Comparison of ENCODE assay signal across 27 cellular contexts in genomic region chr10:89705466-89705865, GRCh38. TPM values are rescaled to one million over a fixed set of nuclear protein-coding genes. Genes with fewer than 3 reads are reported as not detected.
DNase-seq lines count a peak whose midpoint lies in the region; ATAC-seq, FAIRE-seq and TF ChIP-seq lines count a peak whose summit lies in the region.
"Had no signal": no experiment of that assay in that cellular context is flagged by ENCODE, and none has a peak within 500 bp of the region (broad histone marks: within the 10 kb centered on the region; RNA-seq: fewer than 3 reads in every experiment).

No MANE protein-coding gene starts in this region.

- no TSS peak for BruUV-seq in HepG2 (replicated peaks; lab: Mats Ljungman, UMichigan)

- H3K27me3 ChIP-seq in HepG2 (ENCODE audit: control insufficient read depth in 1 of 2, insufficient read depth in 2 of 2, low read length in 2 of 2): peaks cover 0 to 7% of the 10 kb centered on the region in 2 experiments; a peak in 1 of 5 replicates
- no peaks in the 10 kb centered on the region for H3K27me3 ChIP-seq in right lobe of liver
- H3K27me3 ChIP-seq in astrocyte (ENCODE audit: insufficient read depth, low read length): no peaks in the 10 kb centered on the region
- H3K27me3 ChIP-seq: ovary, tibial nerve had no signal

- H3K9me3 ChIP-seq in HepG2 (ENCODE audit: low read length): no peaks in the 10 kb centered on the region
- H3K9me3 ChIP-seq in right lobe of liver: no peaks in the 10 kb centered on the region
- H3K9me3 ChIP-seq in astrocyte (ENCODE audit: insufficient read depth, low read depth, low read length): no peaks in the 10 kb centered on the region
- H3K9me3 ChIP-seq: Caco-2, ovary, tibial nerve had no signal

- no peak for TF ChIP-seq RAD21 in HepG2 (CRISPR knock-in tag; IDR thresholded peaks at IDR 0.05)

- H3K4me3 Mint-ChIP-seq in astrocyte (ENCODE audit: unreplicated experiment): no peak overlapping the region
- H3K4me3 Mint-ChIP-seq: natural killer cell treated with Interleukin-12 subunit alpha and Interleukin-12 subunit beta and Interleukin-15 and Interleukin-18, amount 100 ng/mL, for 72 hours had no signal

- DNase-seq in HepG2 (ENCODE audit: low spot score): no peak
- no peak for DNase-seq in right lobe of liver
- DNase-seq in NB4 (ENCODE audit: low read depth): no peak
- no peak for DNase-seq in astrocyte (ENCODE audit: low read depth)
- no peak for DNase-seq in NCI-H510A treated with DMSO at 0.1 percent for 48 hours (lab: John Stamatoyannopoulos, UW)
- no peak for DNase-seq in NCI-H2196 treated with DMSO at 0.1 percent for 48 hours (lab: John Stamatoyannopoulos, UW; ENCODE audit: unreplicated experiment)
- no peak for DNase-seq in NCI-H2081 (lab: John Stamatoyannopoulos, UW)
- DNase-seq in D721Med (ENCODE audit: insufficient read length, low spot score): no peak
- DNase-seq: activated CD4-positive, CD25-positive, alpha-beta regulatory T cell treated with anti-CD3 and anti-CD28 coated beads, Interleukin-2, amount 50 U/mL, for 72 hours; activated CD8-positive, alpha-beta T cell treated with anti-CD3 and anti-CD28 coated beads, Interleukin-2, amount 10 ng/mL, durations not matched to agents 7 days and 5 days; anterior cingulate cortex; C1 segment of cervical spinal cord; Caco-2; effector CD8-positive, alpha-beta T cell; GDM1; hypothalamus; left colon; MM.1S; NCI-H1417 treated with DMSO at 0.1 percent for 48 hours; NCI-H82; ovary had no signal

- CTCF ChIA-PET in HepG2 (lab: Yijun Ruan, JAX; ENCODE audit: low intra/inter-chr PET ratio, low total read pairs): no interaction called here

- H4K20me1 ChIP-seq in HepG2 (ENCODE audit: insufficient read depth, low read length): no peaks in the 10 kb centered on the region
- H4K20me1 ChIP-seq in astrocyte (ENCODE audit: insufficient read depth, low read length): no peaks in the 10 kb centered on the region

- H3K36me3 ChIP-seq in HepG2 (replicated peaks in 1 of 2; ENCODE audit: control insufficient read depth in 1 of 2, insufficient read depth in 2 of 2, low read length in 2 of 2): 0 out of 5 replicates have a peak, but pooled peaks cover 0 to 1% of the 10 kb centered on the region in 2 experiments
- no peaks in the 10 kb centered on the region for H3K36me3 ChIP-seq in right lobe of liver
- H3K36me3 ChIP-seq in astrocyte (ENCODE audit: insufficient read depth, low read length): no peaks in the 10 kb centered on the region
- H3K36me3 ChIP-seq: ovary, tibial nerve had no signal

- H3K27ac Mint-ChIP-seq in astrocyte (ENCODE audit: unreplicated experiment): no peak overlapping the region
- H3K27ac Mint-ChIP-seq: activated CD8-positive, alpha-beta T cell treated with anti-CD3 and anti-CD28 coated beads, Interleukin-2, amount 10 ng/mL, durations not matched to agents 7 days and 5 days; activated naive CD8-positive, alpha-beta T cell; stimulated activated effector memory CD8-positive, alpha-beta T cell treated with anti-CD3 and anti-CD28 coated beads, Interleukin-12 subunit alpha, Interleukin-12 subunit beta, amount 100 ng/mL, for 72 hours had no signal

- TF ChIP-seq CTCF in HepG2 (CRISPR knock-in tag; IDR thresholded peaks at IDR 0.05): no peak
- no peak for TF ChIP-seq CTCF in right lobe of liver (IDR thresholded peaks at IDR 0.05)
- TF ChIP-seq CTCF in NB4 (IDR thresholded peaks at IDR 0.05; ENCODE audit: low read depth, low read length): no peak
- no peak for TF ChIP-seq CTCF in astrocyte (IDR thresholded peaks at IDR 0.05; ENCODE audit: insufficient read depth, low read depth, low read length)
- no peak for TF ChIP-seq CTCF in D721Med (IDR thresholded peaks at IDR 0.05; ENCODE audit: insufficient read depth, missing control alignments)

- H2AFZ ChIP-seq in HepG2 (ENCODE audit: low read length) (no peak overlapping the region), astrocyte (ENCODE audit: low read depth, low read length) (no peak overlapping the region)

- no peaks in the 10 kb centered on the region for H3K36me3 Mint-ChIP-seq in astrocyte (ENCODE audit: low read depth, unreplicated experiment)

- TF ChIP-seq POLR2A in HepG2 (IDR thresholded peaks at IDR 0.05; ENCODE audit: insufficient read depth in 1 of 2, low read depth in 2 of 2, low read length in 2 of 2): no peak
- no peak for TF ChIP-seq POLR2A in right lobe of liver (IDR thresholded peaks at IDR 0.05)
- TF ChIP-seq POLR2A in NB4 (IDR thresholded peaks at IDR 0.05; ENCODE audit: extremely low read depth, insufficient read length): no peak

- no peak overlapping the region; a peak in 1 of 6 replicates for H3K4me3 ChIP-seq in HepG2 (replicated peaks in 1 of 3; ENCODE audit: insufficient read depth in 1 of 3, low read depth in 2 of 3, low read length in 3 of 3)
- H3K4me3 ChIP-seq in right lobe of liver: no peak overlapping the region
- H3K4me3 ChIP-seq in NB4 (ENCODE audit: low read depth, low read length): peak overlapping the region; percentile 8
- H3K4me3 ChIP-seq in astrocyte (ENCODE audit: insufficient read depth, low read depth, low read length): no peak overlapping the region
- H3K4me3 ChIP-seq: coronary artery, ovary, tibial nerve had no signal

- peaks cover 16% of the 10 kb centered on the region for H3K4me1 Mint-ChIP-seq in astrocyte (ENCODE audit: low read depth, unreplicated experiment)

- 87% methylated on average over 3 of the region's 3 CpGs for WGBS in HepG2 (ENCODE audit: low lambda C conversion rate)
- 94% methylated on average over 3 of the region's 3 CpGs for WGBS in right lobe of liver (ENCODE audit: insufficient coverage, low coverage, low lambda C conversion rate, missing lambda C conversion rate)

- H3K4me2 ChIP-seq in HepG2 (ENCODE audit: low read depth, low read length) (peak overlapping the region; percentile 25; the same call in 1 of the 2 replicates), astrocyte (ENCODE audit: low read length) (peak overlapping the region; percentile 17)

- peaks cover 88% of the 10 kb centered on the region for H3K79me2 ChIP-seq in HepG2 (ENCODE audit: insufficient read depth, low read length)
- peaks cover 89% of the 10 kb centered on the region for H3K79me2 ChIP-seq in astrocyte (ENCODE audit: insufficient read depth, low read length)

- intact Hi-C loops in HepG2 (cut with micrococcal nuclease; ENCODE audit: unreplicated experiment): no loop called here
- intact Hi-C loops in right lobe of liver (cut with DNase I): no loop called here

- H3K4me1 ChIP-seq in HepG2 (ENCODE audit: insufficient read depth, low read length) (peaks cover 56% of the 10 kb centered on the region), right lobe of liver (peaks cover 0 to 4% (median 0%) of the 10 kb centered on the region in 4 donors), astrocyte (ENCODE audit: insufficient read depth, low read length) (peaks cover 12% of the 10 kb centered on the region)
- H3K4me1 ChIP-seq: Caco-2 had no signal

- no peak for ATAC-seq in HepG2
- ATAC-seq in right lobe of liver: no peak
- ATAC-seq: activated CD8-positive, alpha-beta T cell treated with anti-CD3 and anti-CD28 coated beads, Interleukin-2, amount 10 ng/mL, durations not matched to agents 7 days and 5 days; left colon; natural killer cell treated with Interleukin-12 subunit alpha and Interleukin-12 subunit beta and Interleukin-15 and Interleukin-18, amount 100 ng/mL, for 72 hours; stimulated activated effector memory CD8-positive, alpha-beta T cell treated with anti-CD3 and anti-CD28 coated beads, Interleukin-12 subunit alpha, Interleukin-12 subunit beta, amount 100 ng/mL, for 72 hours had no signal

- no peaks in the 10 kb centered on the region for H3K9me3 Mint-ChIP-seq in astrocyte (ENCODE audit: unreplicated experiment)
- H3K9me3 Mint-ChIP-seq: natural killer cell treated with Interleukin-12 subunit alpha and Interleukin-12 subunit beta and Interleukin-15 and Interleukin-18, amount 100 ng/mL, for 72 hours; stimulated activated effector memory CD8-positive, alpha-beta T cell treated with anti-CD3 and anti-CD28 coated beads, Interleukin-12 subunit alpha, Interleukin-12 subunit beta, amount 100 ng/mL, for 72 hours had no signal

- H3K27me3 Mint-ChIP-seq in astrocyte (ENCODE audit: low read depth, unreplicated experiment): no peaks in the 10 kb centered on the region
- H3K27me3 Mint-ChIP-seq: activated naive CD8-positive, alpha-beta T cell; natural killer cell treated with Interleukin-12 subunit alpha and Interleukin-12 subunit beta and Interleukin-15 and Interleukin-18, amount 100 ng/mL, for 72 hours had no signal

- POLR2A ChIA-PET in HepG2 (lab: Yijun Ruan, JAX): interaction anchor here (1.0 kb wide), 1 partner anchor 62 kb away, joined by 3 read pairs; no protein-coding TSS in a partner anchor

- FAIRE-seq in HepG2 (lab: Jason Lieb, UNC) (no peak), astrocyte (lab: Jason Lieb, UNC) (no peak), D721Med (lab: Jason Lieb, UNC) (no peak)

- TF ChIP-seq EP300 in HepG2 (IDR thresholded peaks at IDR 0.05; ENCODE audit: low read depth in 2 of 2, low read length in 2 of 2) (no peak), HepG2 (CRISPR knock-in tag; IDR thresholded peaks at IDR 0.05; ENCODE audit: borderline replicate concordance) (no peak)

- H3K9ac ChIP-seq in HepG2 (ENCODE audit: insufficient read depth, low read depth, low read length): no peak overlapping the region
- no peak overlapping the region for H3K9ac ChIP-seq in astrocyte (ENCODE audit: low read length)

- in situ Hi-C loops in HepG2 (cut with HindIII; ENCODE audit: extremely low pct_ligation_motif_present, low pct_unique_long_range_greater_than_20kb): no loop called here

- H3K27ac ChIP-seq in HepG2 (ENCODE audit: extremely low read length, insufficient read depth, low read length): no peak overlapping the region
- no peak overlapping the region for H3K27ac ChIP-seq in right lobe of liver
- H3K27ac ChIP-seq in astrocyte (ENCODE audit: low read depth, low read length): no peak overlapping the region
- H3K27ac ChIP-seq: coronary artery, epithelial cell of prostate, ovary, tibial nerve had no signal

RNA-seq across cellular contexts. Expression of gene KIF20B, which starts 4.1 kb away (rescaled TPM):
- total RNA-seq in HepG2 (2016; rRNA removed; fragmentation: Illumina TruSeq; extraction: Trizol): 38.6 and 83.9 TPM in 2 replicates
- 21.6 and 26.9 TPM in 2 replicates for total RNA-seq in HepG2 (2016; cell fraction: cytosol; rRNA removed; fragmentation: Illumina TruSeq; extraction: Trizol; ENCODE audit: low read depth)
- 33.9 and 79.2 TPM in 2 replicates for total RNA-seq in HepG2 (2016; cell fraction: insoluble cytoplasmic fraction; rRNA removed; fragmentation: Illumina TruSeq; extraction: Trizol)
- total RNA-seq in HepG2 (2016; cell fraction: membrane; rRNA removed; fragmentation: Illumina TruSeq; extraction: Trizol): 14.5 and 17.8 TPM in 2 replicates
- 56.9 and 63.7 TPM in 2 replicates for total RNA-seq in HepG2 (2016; cell fraction: nucleus; rRNA removed; fragmentation: Illumina TruSeq; extraction: Trizol)
- 1.8 and 3.5 TPM in 2 replicates for polyA plus RNA-seq in HepG2 (2011; rRNA removed)
- 0.83 and 1.0 TPM in 2 replicates for polyA plus RNA-seq in HepG2 (2011; cell fraction: cytosol; rRNA removed)
- polyA plus RNA-seq in HepG2 (2011; cell fraction: nucleus; rRNA removed): 1.9 and 2.6 TPM in 2 replicates
- polyA plus RNA-seq in HepG2 (2012): 4.1 and 9.6 TPM in 2 replicates
- polyA plus RNA-seq in HepG2 (2016; cell fraction: cytosol; fragmentation: Illumina TruSeq; extraction: Trizol; ENCODE audit: low read depth): 0.58 and 0.72 TPM in 2 replicates
- 32.9 and 35.2 TPM in 2 replicates for polyA plus RNA-seq in HepG2 (2016; cell fraction: insoluble cytoplasmic fraction; fragmentation: Illumina TruSeq; extraction: Trizol; ENCODE audit: low read depth)
- 1.9 and 2.7 TPM in 2 replicates for polyA plus RNA-seq in HepG2 (2016; cell fraction: membrane; fragmentation: Illumina TruSeq; extraction: Trizol; ENCODE audit: low read depth)
- polyA plus RNA-seq in HepG2 (2016; cell fraction: nucleus; fragmentation: Illumina TruSeq; extraction: Trizol; ENCODE audit: insufficient read depth, low read depth): 29.1 and 31.9 TPM in 2 replicates
- polyA minus RNA-seq in HepG2 (2011; rRNA and poly(A)+ RNA removed; ENCODE audit: low replicate concordance): 3.3 and 14.6 TPM in 2 replicates
- polyA minus RNA-seq in HepG2 (2011; cell fraction: cytosol; rRNA and poly(A)+ RNA removed): 4.2 and 4.9 TPM in 2 replicates
- polyA minus RNA-seq in HepG2 (2011; cell fraction: nucleus; rRNA and poly(A)+ RNA removed): 12.7 and 17.1 TPM in 2 replicates
- 1 to 10 TPM in 5 of 6 experiments, under 1 TPM in 1; 0.97 to 3.4 (median 1.7) TPM for total RNA-seq in right lobe of liver
- total RNA-seq in astrocyte: 6.8 and 7.1 TPM in 2 replicates
